ENCODE assay signal across 17 cellular contexts in the genomic region with DNA sequence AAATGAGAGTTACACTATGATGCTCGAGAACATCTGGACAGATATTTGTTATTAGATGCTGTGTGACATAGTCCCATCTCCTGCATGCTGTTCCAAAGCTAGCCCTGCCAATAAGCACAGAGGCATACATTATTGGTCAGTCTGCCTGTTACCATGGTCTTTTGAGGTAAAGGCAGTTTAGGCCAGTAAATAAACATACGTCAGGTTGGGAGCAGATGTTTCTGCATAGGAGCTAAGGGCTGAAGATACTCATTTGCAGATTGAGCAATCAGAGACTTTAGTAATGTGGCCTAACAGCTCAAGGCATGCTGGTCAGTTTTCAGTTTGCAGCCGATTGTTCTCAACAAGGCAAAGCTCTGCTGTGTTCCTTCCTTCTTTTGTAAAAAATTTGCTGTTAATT.
DNase-seq lines count a peak whose midpoint lies in the region; ATAC-seq and TF ChIP-seq lines count a peak whose summit lies in the region.
"Had no signal": no experiment of that assay in that cellular context is flagged by ENCODE, and none has a peak within 500 bp of the region (broad histone marks: within the 10 kb centered on the region; RNA-seq: fewer than 3 reads in every experiment).

No MANE protein-coding gene starts in this region.

- H3K27me3 ChIP-seq in MG63 (no peaks in the 10 kb centered on the region), muscle layer of colon (ENCODE audit: control insufficient read depth in 1 of 2, insufficient read depth in 2 of 2, low read length in 2 of 2) (no peaks in the 10 kb centered on the region)
- H3K27me3 ChIP-seq: BLaER1, colonic mucosa, tibial nerve had no signal

- no peak overlapping the region for H3K4me3 Mint-ChIP-seq in stimulated activated effector memory CD8-positive, alpha-beta T cell treated with anti-CD3 and anti-CD28 coated beads, Interleukin-12 subunit alpha, Interleukin-12 subunit beta, amount 100 ng/mL, for 72 hours
- H3K4me3 Mint-ChIP-seq: activated B cell treated with CpG ODN at 0.5 μM for 24 hours; activated naive CD4-positive, alpha-beta T cell treated with anti-CD3 and anti-CD28 coated beads, Interleukin-2, amount 50 U/mL, for 24 hours had no signal

- H3K9me3 ChIP-seq in MG63 (no peaks in the 10 kb centered on the region), muscle layer of colon (ENCODE audit: low read length) (no peaks in the 10 kb centered on the region)
- H3K9me3 ChIP-seq: BLaER1, colonic mucosa, tibial nerve had no signal

- H3K4me3 ChIP-seq in AG10803 (ENCODE audit: low read length) (no peak overlapping the region), MG63 (no peak overlapping the region), muscle layer of colon (ENCODE audit: low read depth in 1 of 2, low read length in 2 of 2) (no peak overlapping the region)
- H3K4me3 ChIP-seq: BLaER1, colonic mucosa, GM12878, tibial nerve had no signal

- H3K36me3 Mint-ChIP-seq in stimulated activated effector memory CD8-positive, alpha-beta T cell treated with anti-CD3 and anti-CD28 coated beads, Interleukin-12 subunit alpha, Interleukin-12 subunit beta, amount 100 ng/mL, for 72 hours = no peaks in the 10 kb centered on the region
- H3K36me3 Mint-ChIP-seq: activated naive CD4-positive, alpha-beta T cell treated with anti-CD3 and anti-CD28 coated beads, Interleukin-2, amount 50 U/mL, for 24 hours had no signal

- H3K4me1 ChIP-seq in muscle layer of colon (ENCODE audit: insufficient read depth, low read length) = peaks cover 86% of the 10 kb centered on the region
- H3K4me1 ChIP-seq: BLaER1, colonic mucosa had no signal

- no peak overlapping the region for H3K27ac Mint-ChIP-seq in stimulated activated effector memory CD8-positive, alpha-beta T cell treated with anti-CD3 and anti-CD28 coated beads, Interleukin-12 subunit alpha, Interleukin-12 subunit beta, amount 100 ng/mL, for 72 hours
- H3K27ac Mint-ChIP-seq: activated B cell treated with CpG ODN at 0.5 μM for 24 hours; activated naive CD4-positive, alpha-beta T cell treated with anti-CD3 and anti-CD28 coated beads, Interleukin-2, amount 50 U/mL, for 24 hours had no signal

- H3K9me3 Mint-ChIP-seq in stimulated activated effector memory CD8-positive, alpha-beta T cell treated with anti-CD3 and anti-CD28 coated beads, Interleukin-12 subunit alpha, Interleukin-12 subunit beta, amount 100 ng/mL, for 72 hours = no peaks in the 10 kb centered on the region
- H3K9me3 Mint-ChIP-seq: activated B cell treated with CpG ODN at 0.5 μM for 24 hours; activated naive CD4-positive, alpha-beta T cell treated with anti-CD3 and anti-CD28 coated beads, Interleukin-2, amount 50 U/mL, for 24 hours had no signal

- no peaks in the 10 kb centered on the region for H3K4me1 Mint-ChIP-seq in stimulated activated effector memory CD8-positive, alpha-beta T cell treated with anti-CD3 and anti-CD28 coated beads, Interleukin-12 subunit alpha, Interleukin-12 subunit beta, amount 100 ng/mL, for 72 hours
- H3K4me1 Mint-ChIP-seq: activated B cell treated with CpG ODN at 0.5 μM for 24 hours; activated naive CD4-positive, alpha-beta T cell treated with anti-CD3 and anti-CD28 coated beads, Interleukin-2, amount 50 U/mL, for 24 hours had no signal

- TF ChIP-seq CTCF in AG10803 (conservative IDR thresholded peaks at IDR 0.05; ENCODE audit: low read length) = no peak

- H3K9ac ChIP-seq in muscle layer of colon (ENCODE audit: low read length) = no peak overlapping the region
- H3K9ac ChIP-seq: BLaER1 had no signal

- no peak for ATAC-seq in stimulated activated effector memory CD8-positive, alpha-beta T cell treated with anti-CD3 and anti-CD28 coated beads, Interleukin-12 subunit alpha, Interleukin-12 subunit beta, amount 100 ng/mL, for 72 hours
- ATAC-seq: GM12878 had no signal

- H3K27ac ChIP-seq in muscle layer of colon (ENCODE audit: low read depth, low read length) (peak overlapping the region; percentile 7), caudate nucleus (ENCODE audit: low read depth, low read length) (no peak overlapping the region)
- H3K27ac ChIP-seq: BLaER1, colonic mucosa, tibial nerve had no signal

- DNase-seq in AG10803 (ENCODE audit: low read depth) (peak; percentile 86), MG63 (peak; percentile 5), fibroblast of gingiva (ENCODE audit: low read depth) (peak; percentile 95), NCI-H146 (lab: John Stamatoyannopoulos, UW) (no peak), OCI-M2 (lab: John Stamatoyannopoulos, UW; ENCODE audit: unreplicated experiment) (no peak), caudate nucleus (lab: John Stamatoyannopoulos, UW) (no peak)
- DNase-seq in stimulated activated effector memory CD8-positive, alpha-beta T cell treated with anti-CD3 and anti-CD28 coated beads, Interleukin-12 subunit alpha, Interleukin-12 subunit beta, amount 100 ng/mL, for 72 hours (ENCODE audit: low spot score in 2 of 2) = no peak
- DNase-seq: activated B cell treated with CpG ODN at 0.5 μM for 24 hours; activated CD8-positive, alpha-beta memory T cell treated with anti-CD3 and anti-CD28 coated beads, Interleukin-2, amount 50 U/mL, for 4 hours; colonic mucosa; DMS79; OCI-M1 had no signal

- H3K36me3 ChIP-seq in MG63 (no peaks in the 10 kb centered on the region), muscle layer of colon (ENCODE audit: insufficient read depth, low read length) (no peaks in the 10 kb centered on the region)
- H3K36me3 ChIP-seq: BLaER1, colonic mucosa, tibial nerve had no signal

Comparison
In these comparisons a context has a peak if more than half of its experiments do, and no peak if none do; other contexts are left out.
1. DNase-seq: peak in AG10803 (single experiment), MG63 (single experiment) and fibroblast of gingiva (single experiment); none in NCI-H146 (single experiment), OCI-M2 (single experiment), caudate nucleus (0 of 61) and stimulated activated effector memory CD8-positive, alpha-beta T cell treated with anti-CD3 and anti-CD28 coated beads, Interleukin-12 subunit alpha, Interleukin-12 subunit beta, amount 100 ng/mL, for 72 hours (0 of 2).